In the genomic region with DNA sequence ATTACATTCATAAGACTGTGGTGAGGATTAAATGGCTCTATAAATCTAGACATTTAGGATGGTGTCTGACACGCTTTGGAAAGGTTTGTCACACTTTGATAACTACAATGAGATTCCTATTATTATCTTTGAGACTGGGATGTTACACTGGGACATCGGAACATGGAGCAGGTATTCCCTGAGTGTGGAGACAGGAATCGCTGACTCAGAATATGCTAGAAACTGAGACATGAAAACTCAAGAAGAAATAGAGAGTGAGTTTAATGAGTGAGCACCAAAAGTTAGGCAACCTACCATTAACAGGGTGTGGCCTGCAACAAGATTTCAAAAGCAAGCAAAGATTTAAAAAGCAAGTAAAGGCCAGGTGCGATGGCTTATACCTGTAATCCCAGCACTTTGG, we compare ENCODE assay signal across 9 cellular contexts.
"Had no signal": no experiment of that assay in that cellular context is flagged by ENCODE, and none has a peak within 500 bp of the region (broad histone marks: within the 10 kb centered on the region; RNA-seq: fewer than 3 reads in every experiment).

No MANE protein-coding gene starts in this region.

- H3K9me3 Mint-ChIP-seq: GM23338 had no signal

- H2AFZ ChIP-seq: GM23338 had no signal

- H3K4me3 Mint-ChIP-seq: GM23338, H9 had no signal

- H3K4me3 ChIP-seq: GM23338 had no signal

- FAIRE-seq: H1, H54, HTR-8/SVneo had no signal

- H3K9ac ChIP-seq: KMS-11 had no signal

- H3K27ac Mint-ChIP-seq: GM23338, H9 had no signal

- ATAC-seq: GM23338 had no signal

- H3K4me2 ChIP-seq: GM23338, KMS-11 had no signal

- DNase-seq: H9, HCEC 1CT, Karpas-422, KBM-7 had no signal

- H3K27ac ChIP-seq: KMS-11 had no signal
